ENCODE assay signal across 9 cellular contexts in genomic region chr4:184330008-184330400, GRCh38.
DNase-seq lines count a peak whose midpoint lies in the region; ATAC-seq and TF ChIP-seq lines count a peak whose summit lies in the region.
"Had no signal": no experiment of that assay in that cellular context is flagged by ENCODE, and none has a peak within 500 bp of the region (broad histone marks: within the 10 kb centered on the region; RNA-seq: fewer than 3 reads in every experiment).

No MANE protein-coding gene starts in this region.

- H3K27me3 ChIP-seq in right atrium auricular region, result no peaks in the 10 kb centered on the region

- H3K27ac ChIP-seq in right atrium auricular region, result peak overlapping the region; percentile 70 to 72

- H3K4me3 ChIP-seq in right atrium auricular region, result no peak overlapping the region
- H3K4me3 ChIP-seq: thoracic aorta had no signal

- H3K36me3 ChIP-seq in right atrium auricular region, result no peaks in the 10 kb centered on the region
- H3K36me3 ChIP-seq: thoracic aorta had no signal

- ATAC-seq in GM21390 (IDR thresholded peaks at IDR 0.05; ENCODE audit: unreplicated experiment) (peak; percentile 60), HG03558 (IDR thresholded peaks at IDR 0.05; ENCODE audit: extremely low read depth, unreplicated experiment) (peak; percentile 51)

- no peaks in the 10 kb centered on the region for H3K9me3 ChIP-seq in right atrium auricular region
- H3K9me3 ChIP-seq: thoracic aorta had no signal

- peaks cover 0 to 14% of the 10 kb centered on the region in 2 donors for H3K4me1 ChIP-seq in right atrium auricular region

- in situ Hi-C loops in GM13977 (cut with MboI; ENCODE audit: low pct_unique_long_range_greater_than_20kb, low sequenced_read_pairs, unreplicated experiment), result no loop called here

- peak; percentile 36 for DNase-seq in GM13977 (ENCODE audit: low spot score)
- DNase-seq in right atrium auricular region (ENCODE audit: low spot score), result peak; percentile 81
- DNase-seq in middle frontal gyrus (ENCODE audit: extremely low spot score, low spot score), result no peak
- DNase-seq in NCI-H748 (lab: John Stamatoyannopoulos, UW; ENCODE audit: unreplicated experiment), result no peak
- no peak for DNase-seq in SIG-M5 treated with dmso at 0.1 percent for 504 hours (lab: John Stamatoyannopoulos, UW; ENCODE audit: unreplicated experiment)
- no peak for DNase-seq in LoVo (ENCODE audit: low spot score)

- TF ChIP-seq CTCF in GM13977 (IDR thresholded peaks at IDR 0.05; ENCODE audit: extremely low read depth, insufficient read depth, missing control alignments), result peak; percentile 11
- TF ChIP-seq CTCF in right atrium auricular region (IDR thresholded peaks at IDR 0.05), result no peak

Comparison
In these comparisons a context has a peak if more than half of its experiments do, and no peak if none do; other contexts are left out.
1. DNase-seq: peak in GM13977 (single experiment) and right atrium auricular region (single experiment); none in middle frontal gyrus (single experiment), NCI-H748 (single experiment), SIG-M5 treated with dmso at 0.1 percent for 504 hours (single experiment) and LoVo (single experiment).